4 cellular contexts compared by ENCODE assay signal in genomic region chr5:122974251-122974650, GRCh38.
DNase-seq lines count a peak whose midpoint lies in the region; ATAC-seq, FAIRE-seq and TF ChIP-seq lines count a peak whose summit lies in the region.
"Not testable (repeated sequence)": the region's sequence is repeated elsewhere in the genome, so short reads cannot be mapped to it uniquely, and the experiment has no call there.

No MANE protein-coding gene starts in this region.

- DNase-seq in DMS 273 (lab: John Stamatoyannopoulos, UW; ENCODE audit: unreplicated experiment) = peak; percentile 23
- not testable (repeated sequence) for DNase-seq in bronchial epithelial cell (ENCODE audit: low read depth); left lobe of liver (ENCODE audit: low spot score)

- H3K9me3 ChIP-seq in HEK293 (ENCODE audit: control insufficient read depth, insufficient read depth, low read depth, low read length) = not testable (repeated sequence)

- H3K36me3 ChIP-seq in HEK293 (ENCODE audit: control insufficient read depth in 2 of 2, insufficient read depth in 1 of 2, low read length in 2 of 2); bronchial epithelial cell (ENCODE audit: control insufficient read depth, insufficient read depth, low read length): not testable (repeated sequence)

- POLR2A ChIA-PET in HEK293 (lab: Yijun Ruan, JAX) = not testable (repeated sequence)

- CTCF ChIA-PET in HEK293 (lab: Yijun Ruan, JAX) = interaction anchor here (1.1 kb wide), 1 partner anchor 458 kb away, joined by 4 read pairs; no protein-coding TSS in a partner anchor

- TF ChIP-seq CTCF in HEK293 (tag by site-specific recombination; IDR thresholded peaks at IDR 0.05); bronchial epithelial cell (IDR thresholded peaks at IDR 0.05; ENCODE audit: insufficient read depth, low read length, severe bottlenecking): not testable (repeated sequence)

- peaks cover 11% of the 10 kb centered on the region for H3K4me1 ChIP-seq in HEK293 (ENCODE audit: control insufficient read depth, insufficient read depth, low read length)

- H3K27me3 ChIP-seq in bronchial epithelial cell (ENCODE audit: control insufficient read depth, insufficient read depth, low read length) = not testable (repeated sequence)

- FAIRE-seq in bronchial epithelial cell (lab: Jason Lieb, UNC) = peak; percentile 73

- not testable (repeated sequence) for H3K27ac ChIP-seq in HEK293 (ENCODE audit: extremely low read depth, low read depth, low read length)

- H3K4me3 ChIP-seq in HEK293 (ENCODE audit: low read depth, low read length); bronchial epithelial cell (ENCODE audit: low read depth, low read length): not testable (repeated sequence)

- peak; percentile 9 for ATAC-seq in left lobe of liver

TF ChIP-seq in HEK293, 187 proteins besides CTCF, POLR2A, EP300 and RAD21:
- peak; percentile 95 for TF ChIP-seq ZNF157 (tag by site-specific recombination; IDR thresholded peaks at IDR 0.05)
